Comparison of ENCODE assay signal across 9 cellular contexts in genomic region chr15:59170295-59170881, GRCh38. TPM values are rescaled to one million over a fixed set of nuclear protein-coding genes. Genes with fewer than 3 reads are reported as not detected.
DNase-seq lines count a peak whose midpoint lies in the region; ATAC-seq and TF ChIP-seq lines count a peak whose summit lies in the region.
"Had no signal": no experiment of that assay in that cellular context is flagged by ENCODE, and none has a peak within 500 bp of the region (broad histone marks: within the 10 kb centered on the region; RNA-seq: fewer than 3 reads in every experiment).

No MANE protein-coding gene starts in this region.

- TF ChIP-seq CTCF in brain microvascular endothelial cell (IDR thresholded peaks at IDR 0.05; ENCODE audit: low read depth, low read length, missing control alignments): no peak
- no peak for TF ChIP-seq CTCF in vagina (IDR thresholded peaks at IDR 0.05)

- H3K27ac ChIP-seq in brain microvascular endothelial cell: peak overlapping the region; percentile 86
- H3K27ac ChIP-seq in vagina: peak overlapping the region; percentile 91

- in situ Hi-C loops in brain microvascular endothelial cell (cut with HindIII; ENCODE audit: low pct_ligation_motif_present, low sequenced_read_pairs): no loop called here

- TF ChIP-seq POLR2A in vagina (IDR thresholded peaks at IDR 0.05): no peak

- H3K27me3 ChIP-seq in brain microvascular endothelial cell (replicated peaks) (no peaks in the 10 kb centered on the region), vagina (no peaks in the 10 kb centered on the region)

- DNase-seq in Right ventricle myocardium superior (peak; percentile 57), left ventricle myocardium superior (no peak), brain microvascular endothelial cell (peak; percentile 9), left colon (peak in 1 of 2 donors; percentile 24), vagina (ENCODE audit: extremely low spot score in 2 of 2) (no peak)
- DNase-seq: MM.1S had no signal

- ATAC-seq in Right ventricle myocardium superior (ENCODE audit: poor library complexity) (peak; percentile 51), left ventricle myocardium superior (no peak), left colon (peak; percentile 43), GM18868 (IDR thresholded peaks at IDR 0.05; ENCODE audit: unreplicated experiment) (no peak), HG03439 (IDR thresholded peaks at IDR 0.05; ENCODE audit: unreplicated experiment) (no peak), HG03460 (IDR thresholded peaks at IDR 0.05; ENCODE audit: unreplicated experiment) (no peak)

- H3K4me1 ChIP-seq in vagina: peaks cover 51% of the 10 kb centered on the region

- intact Hi-C loops in Right ventricle myocardium superior (cut with DNase I): loop anchor here (5.0 kb wide), 1 partner anchor 322 kb away; no protein-coding TSS in a partner anchor
- intact Hi-C loops in left ventricle myocardium superior (cut with micrococcal nuclease): loop anchor here (10.0 kb wide), 1 partner anchor 324 kb away; no protein-coding TSS in a partner anchor
- intact Hi-C loops in left colon (cut with DNase I, micrococcal nuclease): loop anchor here in 1 of 2 donors (10.0 kb wide), 1 partner anchor 324 kb away; no protein-coding TSS in a partner anchor
- intact Hi-C loops in vagina (cut with DNase I): no loop called here

- no peaks in the 10 kb centered on the region for H3K9me3 ChIP-seq in vagina

- peaks cover 15% of the 10 kb centered on the region for H3K36me3 ChIP-seq in brain microvascular endothelial cell (replicated peaks)
- no peaks in the 10 kb centered on the region for H3K36me3 ChIP-seq in vagina

- H3K4me3 ChIP-seq in brain microvascular endothelial cell (ENCODE audit: low read depth, low read length) (no peak overlapping the region), vagina (no peak overlapping the region)

RNA-seq across cellular contexts. Expression of gene LDHAL6B, which starts 36.3 kb away (rescaled TPM):
- not detected for total RNA-seq in Right ventricle myocardium superior
- total RNA-seq in left ventricle myocardium superior: not detected
- total RNA-seq in left colon: not detected
- not detected for total RNA-seq in vagina

Comparison
In these comparisons a context has a peak if more than half of its experiments do, and no peak if none do; other contexts are left out.
1. ATAC-seq: peak in Right ventricle myocardium superior (single experiment) and left colon (single experiment); none in left ventricle myocardium superior (single experiment), GM18868 (single experiment), HG03439 (single experiment) and HG03460 (single experiment).
2. DNase-seq: peak in Right ventricle myocardium superior (single experiment) and brain microvascular endothelial cell (single experiment); none in left ventricle myocardium superior (single experiment) and vagina (0 of 2).